Comparison of ENCODE assay signal across 16 cellular contexts in the genomic region with DNA sequence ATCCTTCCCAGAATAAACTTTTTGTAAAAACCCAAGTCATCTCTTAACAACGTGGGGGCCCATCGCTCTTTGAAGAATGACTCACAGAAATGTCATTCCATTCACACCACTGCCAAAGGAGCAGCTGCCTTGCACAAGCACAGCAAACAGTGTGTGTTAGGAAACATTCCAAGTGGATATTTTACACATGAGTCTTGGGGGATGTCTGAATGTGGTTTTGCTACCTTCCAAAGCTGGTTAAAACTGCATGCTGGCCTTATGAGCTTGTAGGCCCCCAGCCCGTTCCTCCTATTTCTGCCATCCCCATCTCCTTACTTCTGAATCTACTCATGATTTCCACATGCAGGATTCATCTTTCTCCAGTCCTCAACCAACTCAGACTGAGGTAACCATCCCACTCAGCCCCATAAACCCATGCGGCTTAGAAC.
DNase-seq lines count a peak whose midpoint lies in the region; ATAC-seq and TF ChIP-seq lines count a peak whose summit lies in the region.
"Had no signal": no experiment of that assay in that cellular context is flagged by ENCODE, and none has a peak within 500 bp of the region (broad histone marks: within the 10 kb centered on the region; RNA-seq: fewer than 3 reads in every experiment).

No MANE protein-coding gene starts in this region.

- H3K36me3 ChIP-seq in RWPE2 (ENCODE audit: low read depth) (no peaks in the 10 kb centered on the region), skeletal muscle satellite cell (ENCODE audit: insufficient read depth, low read length) (no peaks in the 10 kb centered on the region), vagina (no peaks in the 10 kb centered on the region)
- H3K36me3 ChIP-seq: upper lobe of right lung had no signal

- POLR2A ChIA-PET in activated CD8-positive, alpha-beta T cell treated with anti-CD3 and anti-CD28 coated beads, Interleukin-2, amount 10 ng/mL, durations not matched to agents 7 days and 5 days (lab: Charles Lee): no interaction called here

- no peaks in the 10 kb centered on the region for H3K9me3 Mint-ChIP-seq in activated CD8-positive, alpha-beta T cell treated with anti-CD3 and anti-CD28 coated beads, Interleukin-2, amount 10 ng/mL, durations not matched to agents 7 days and 5 days (ENCODE audit: insufficient read depth)
- H3K9me3 Mint-ChIP-seq: activated naive CD4-positive, alpha-beta T cell treated with anti-CD3 and anti-CD28 coated beads, Interleukin-2, amount 50 U/mL, for 24 hours had no signal

- H3K27ac ChIP-seq in RWPE2 (ENCODE audit: poor library complexity, severe bottlenecking): peak overlapping the region; percentile 44
- no peak overlapping the region for H3K27ac ChIP-seq in vagina
- H3K27ac ChIP-seq: upper lobe of right lung had no signal

- no peak for TF ChIP-seq POLR2A in vagina (IDR thresholded peaks at IDR 0.05)

- ATAC-seq in RWPE2 (ENCODE audit: low read depth) (peak; percentile 92), GM21528 (IDR thresholded peaks at IDR 0.05; ENCODE audit: low FRiP score, unreplicated experiment) (no peak), HG03378 (IDR thresholded peaks at IDR 0.05; ENCODE audit: unreplicated experiment) (no peak)
- no peak for ATAC-seq in activated CD8-positive, alpha-beta T cell treated with anti-CD3 and anti-CD28 coated beads, Interleukin-2, amount 10 ng/mL, durations not matched to agents 7 days and 5 days
- ATAC-seq: effector memory CD8-positive, alpha-beta T cell; Right ventricle myocardium inferior; upper lobe of right lung had no signal

- no peaks in the 10 kb centered on the region for H3K4me1 Mint-ChIP-seq in activated CD8-positive, alpha-beta T cell treated with anti-CD3 and anti-CD28 coated beads, Interleukin-2, amount 10 ng/mL, durations not matched to agents 7 days and 5 days (ENCODE audit: low read depth)
- H3K4me1 Mint-ChIP-seq: activated naive CD4-positive, alpha-beta T cell treated with anti-CD3 and anti-CD28 coated beads, Interleukin-2, amount 50 U/mL, for 24 hours; immature natural killer cell had no signal

- H3K27me3 Mint-ChIP-seq in activated CD8-positive, alpha-beta T cell treated with anti-CD3 and anti-CD28 coated beads, Interleukin-2, amount 10 ng/mL, durations not matched to agents 7 days and 5 days (ENCODE audit: low read depth): no peaks in the 10 kb centered on the region
- H3K27me3 Mint-ChIP-seq: effector memory CD8-positive, alpha-beta T cell had no signal

- peak overlapping the region; percentile 37 for H3K9ac ChIP-seq in skeletal muscle satellite cell (ENCODE audit: low read depth, low read length)

- peak overlapping the region; percentile 59 for H3K4me2 ChIP-seq in skeletal muscle satellite cell (ENCODE audit: low read length)

- intact Hi-C loops in vagina (cut with DNase I): no loop called here

- H3K9me3 ChIP-seq in RWPE2 (ENCODE audit: severe bottlenecking) (no peaks in the 10 kb centered on the region), skeletal muscle satellite cell (replicated peaks; ENCODE audit: low read length) (no peaks in the 10 kb centered on the region), vagina (no peaks in the 10 kb centered on the region)
- H3K9me3 ChIP-seq: upper lobe of right lung had no signal

- H3K36me3 Mint-ChIP-seq in activated CD8-positive, alpha-beta T cell treated with anti-CD3 and anti-CD28 coated beads, Interleukin-2, amount 10 ng/mL, durations not matched to agents 7 days and 5 days (ENCODE audit: low read depth): no peaks in the 10 kb centered on the region
- H3K36me3 Mint-ChIP-seq: activated naive CD4-positive, alpha-beta T cell treated with anti-CD3 and anti-CD28 coated beads, Interleukin-2, amount 50 U/mL, for 24 hours; immature natural killer cell had no signal

- DNase-seq in GM03348 (ENCODE audit: low spot score) (peak; percentile 82), RWPE2 (ENCODE audit: low spot score) (peak; percentile 66), fibroblast of pulmonary artery (ENCODE audit: low read depth) (peak; percentile 96), vagina (ENCODE audit: extremely low spot score in 2 of 2) (no peak)
- DNase-seq in activated CD8-positive, alpha-beta T cell treated with anti-CD3 and anti-CD28 coated beads, Interleukin-2, amount 10 ng/mL, durations not matched to agents 7 days and 5 days: no peak
- DNase-seq: activated CD4-positive, alpha-beta T cell treated with anti-CD3 and anti-CD28 coated beads for 48 hours; effector memory CD8-positive, alpha-beta T cell; GDM1; immature natural killer cell; NCI-H2107; upper lobe of right lung had no signal

- CTCF ChIA-PET in activated CD8-positive, alpha-beta T cell treated with anti-CD3 and anti-CD28 coated beads, Interleukin-2, amount 10 ng/mL, durations not matched to agents 7 days and 5 days (lab: Charles Lee): no interaction called here

- H3K27me3 ChIP-seq in RWPE2 (ENCODE audit: insufficient read depth, poor library complexity, severe bottlenecking) (peaks cover 2% of the 10 kb centered on the region), skeletal muscle satellite cell (ENCODE audit: control insufficient read depth, insufficient read depth, low read length) (no peaks in the 10 kb centered on the region), vagina (no peaks in the 10 kb centered on the region)
- H3K27me3 ChIP-seq: upper lobe of right lung had no signal

- H3K4me3 Mint-ChIP-seq in activated CD8-positive, alpha-beta T cell treated with anti-CD3 and anti-CD28 coated beads, Interleukin-2, amount 10 ng/mL, durations not matched to agents 7 days and 5 days: no peak overlapping the region
- H3K4me3 Mint-ChIP-seq: activated naive CD4-positive, alpha-beta T cell treated with anti-CD3 and anti-CD28 coated beads, Interleukin-2, amount 50 U/mL, for 24 hours; effector memory CD8-positive, alpha-beta T cell; immature natural killer cell had no signal

- TF ChIP-seq CTCF in RWPE2 (IDR thresholded peaks at IDR 0.05; ENCODE audit: poor library complexity, severe bottlenecking) (no peak), fibroblast of pulmonary artery (IDR thresholded peaks at IDR 0.05; ENCODE audit: low read length, missing control alignments) (no peak), vagina (IDR thresholded peaks at IDR 0.05) (no peak)

- no peak overlapping the region for H3K27ac Mint-ChIP-seq in activated CD8-positive, alpha-beta T cell treated with anti-CD3 and anti-CD28 coated beads, Interleukin-2, amount 10 ng/mL, durations not matched to agents 7 days and 5 days
- H3K27ac Mint-ChIP-seq: activated naive CD4-positive, alpha-beta T cell treated with anti-CD3 and anti-CD28 coated beads, Interleukin-2, amount 50 U/mL, for 24 hours; effector memory CD8-positive, alpha-beta T cell; immature natural killer cell had no signal

- H3K4me1 ChIP-seq in RWPE2 (ENCODE audit: insufficient read depth, poor library complexity, severe bottlenecking) (peaks cover 4% of the 10 kb centered on the region), skeletal muscle satellite cell (ENCODE audit: control insufficient read depth, insufficient read depth, low read length) (peaks cover 20% of the 10 kb centered on the region), vagina (no peaks in the 10 kb centered on the region)
- H3K4me1 ChIP-seq: upper lobe of right lung had no signal

- no peak overlapping the region for H3K4me3 ChIP-seq in RWPE2 (ENCODE audit: severe bottlenecking)
- H3K4me3 ChIP-seq in fibroblast of pulmonary artery (replicated peaks; ENCODE audit: low read depth, low read length): no peak overlapping the region
- H3K4me3 ChIP-seq in skeletal muscle satellite cell (ENCODE audit: low read length): no peak overlapping the region
- H3K4me3 ChIP-seq in vagina: no peak overlapping the region
- H3K4me3 ChIP-seq: upper lobe of right lung had no signal

Comparison
In these comparisons a context has a peak if more than half of its experiments do, and no peak if none do; other contexts are left out.
1. DNase-seq: peak in GM03348 (single experiment), RWPE2 (single experiment) and fibroblast of pulmonary artery (single experiment); none in vagina (0 of 2) and activated CD8-positive, alpha-beta T cell treated with anti-CD3 and anti-CD28 coated beads, Interleukin-2, amount 10 ng/mL, durations not matched to agents 7 days and 5 days (single experiment).